Comparison of ENCODE assay signal across 1 cellular context in the genomic region with DNA sequence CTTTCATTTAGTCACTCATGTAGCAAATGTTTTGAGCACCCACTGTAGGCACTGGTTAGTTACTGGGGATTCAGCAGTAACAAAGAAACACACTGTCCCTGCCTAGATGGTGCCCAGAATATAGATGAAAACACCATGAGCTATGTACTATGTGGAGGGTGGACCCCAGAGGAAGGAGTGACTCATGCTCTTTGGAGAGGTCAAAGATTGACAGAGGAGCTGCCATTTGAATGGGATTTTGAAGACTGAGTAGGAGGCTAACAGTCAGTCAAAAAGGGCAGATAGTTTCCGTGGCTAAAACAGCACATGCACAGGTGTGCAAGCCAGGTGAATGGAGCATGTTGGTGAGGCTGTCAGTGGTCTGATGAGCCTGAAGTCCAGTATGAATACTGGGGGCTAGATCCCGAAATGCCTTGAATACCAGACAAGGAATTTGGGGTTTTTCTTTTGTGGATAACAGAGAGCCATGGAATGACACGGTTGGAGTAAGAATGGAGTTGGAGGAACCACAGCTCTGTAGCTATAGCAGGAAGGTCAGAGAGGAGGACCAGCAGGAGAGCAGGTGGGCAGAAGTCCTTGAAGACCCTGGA.
TF ChIP-seq lines count a peak whose summit lies in the region.

No MANE protein-coding gene starts in this region.

TF ChIP-seq in HepG2, 621 proteins besides CTCF, POLR2A, EP300 and RAD21 (continued from another document and continues in another):
- TF ChIP-seq SMAD9 (CRISPR knock-in tag; IDR thresholded peaks at IDR 0.05) = no peak
- TF ChIP-seq ZNF446 (CRISPR knock-in tag; IDR thresholded peaks at IDR 0.05) = no peak
- TF ChIP-seq SP4 (CRISPR knock-in tag; IDR thresholded peaks at IDR 0.05) = no peak
- 0 out of 2 replicates have a peak, but pooled peaks have one; percentile 41 for TF ChIP-seq ZNF607 (CRISPR knock-in tag; IDR thresholded peaks at IDR 0.05; ENCODE audit: borderline replicate concordance)
- no peak; the same call in 1 of the 2 replicates for TF ChIP-seq NR2F6 (IDR thresholded peaks at IDR 0.05)
- TF ChIP-seq NR2F6 (CRISPR knock-in tag; IDR thresholded peaks at IDR 0.05) = peak; percentile 57
- TF ChIP-seq ZC3H13 (CRISPR knock-in tag; IDR thresholded peaks at IDR 0.05) = no peak
- TF ChIP-seq, protein P1, sequence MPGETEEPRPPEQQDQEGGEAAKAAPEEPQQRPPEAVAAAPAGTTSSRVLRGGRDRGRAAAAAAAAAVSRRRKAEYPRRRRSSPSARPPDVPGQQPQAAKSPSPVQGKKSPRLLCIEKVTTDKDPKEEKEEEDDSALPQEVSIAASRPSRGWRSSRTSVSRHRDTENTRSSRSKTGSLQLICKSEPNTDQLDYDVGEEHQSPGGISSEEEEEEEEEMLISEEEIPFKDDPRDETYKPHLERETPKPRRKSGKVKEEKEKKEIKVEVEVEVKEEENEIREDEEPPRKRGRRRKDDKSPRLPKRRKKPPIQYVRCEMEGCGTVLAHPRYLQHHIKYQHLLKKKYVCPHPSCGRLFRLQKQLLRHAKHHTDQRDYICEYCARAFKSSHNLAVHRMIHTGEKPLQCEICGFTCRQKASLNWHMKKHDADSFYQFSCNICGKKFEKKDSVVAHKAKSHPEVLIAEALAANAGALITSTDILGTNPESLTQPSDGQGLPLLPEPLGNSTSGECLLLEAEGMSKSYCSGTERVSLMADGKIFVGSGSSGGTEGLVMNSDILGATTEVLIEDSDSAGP (CRISPR knock-in tag; IDR thresholded peaks at IDR 0.05; ENCODE audit: borderline replicate concordance) = no peak
- TF ChIP-seq, protein P2, sequence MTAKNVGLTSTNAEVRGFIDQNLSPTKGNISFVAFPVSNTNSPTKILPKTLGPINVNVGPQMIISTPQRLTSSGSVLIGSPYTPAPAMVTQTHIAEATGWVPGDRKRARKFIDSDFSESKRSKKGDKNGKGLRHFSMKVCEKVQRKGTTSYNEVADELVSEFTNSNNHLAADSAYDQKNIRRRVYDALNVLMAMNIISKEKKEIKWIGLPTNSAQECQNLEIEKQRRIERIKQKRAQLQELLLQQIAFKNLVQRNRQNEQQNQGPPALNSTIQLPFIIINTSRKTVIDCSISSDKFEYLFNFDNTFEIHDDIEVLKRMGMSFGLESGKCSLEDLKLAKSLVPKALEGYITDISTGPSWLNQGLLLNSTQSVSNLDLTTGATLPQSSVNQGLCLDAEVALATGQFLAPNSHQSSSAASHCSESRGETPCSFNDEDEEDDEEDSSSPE (CRISPR knock-in tag; IDR thresholded peaks at IDR 0.05) = no peak
- TF ChIP-seq ZSCAN22 (CRISPR knock-in tag; IDR thresholded peaks at IDR 0.05) = no peak
- TF ChIP-seq, protein P3, sequence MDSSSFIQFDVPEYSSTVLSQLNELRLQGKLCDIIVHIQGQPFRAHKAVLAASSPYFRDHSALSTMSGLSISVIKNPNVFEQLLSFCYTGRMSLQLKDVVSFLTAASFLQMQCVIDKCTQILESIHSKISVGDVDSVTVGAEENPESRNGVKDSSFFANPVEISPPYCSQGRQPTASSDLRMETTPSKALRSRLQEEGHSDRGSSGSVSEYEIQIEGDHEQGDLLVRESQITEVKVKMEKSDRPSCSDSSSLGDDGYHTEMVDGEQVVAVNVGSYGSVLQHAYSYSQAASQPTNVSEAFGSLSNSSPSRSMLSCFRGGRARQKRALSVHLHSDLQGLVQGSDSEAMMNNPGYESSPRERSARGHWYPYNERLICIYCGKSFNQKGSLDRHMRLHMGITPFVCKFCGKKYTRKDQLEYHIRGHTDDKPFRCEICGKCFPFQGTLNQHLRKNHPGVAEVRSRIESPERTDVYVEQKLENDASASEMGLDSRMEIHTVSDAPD (CRISPR knock-in tag; IDR thresholded peaks at IDR 0.05) = no peak
- TF ChIP-seq, protein P4, sequence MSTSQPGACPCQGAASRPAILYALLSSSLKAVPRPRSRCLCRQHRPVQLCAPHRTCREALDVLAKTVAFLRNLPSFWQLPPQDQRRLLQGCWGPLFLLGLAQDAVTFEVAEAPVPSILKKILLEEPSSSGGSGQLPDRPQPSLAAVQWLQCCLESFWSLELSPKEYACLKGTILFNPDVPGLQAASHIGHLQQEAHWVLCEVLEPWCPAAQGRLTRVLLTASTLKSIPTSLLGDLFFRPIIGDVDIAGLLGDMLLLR (CRISPR knock-in tag; IDR thresholded peaks at IDR 0.05) = no peak
- no peak for TF ChIP-seq ZFAT (CRISPR knock-in tag; conservative IDR thresholded peaks at IDR 0.05)
- TF ChIP-seq TAF15 (IDR thresholded peaks at IDR 0.05; ENCODE audit: low read depth, low read length, poor library complexity, severe bottlenecking) = no peak
- peak; percentile 96 for TF ChIP-seq FOSL2 (CRISPR knock-in tag; IDR thresholded peaks at IDR 0.05)
- TF ChIP-seq ZNF850 (CRISPR knock-in tag; conservative IDR thresholded peaks at IDR 0.05) = no peak
- no peak for TF ChIP-seq CBX2 (IDR thresholded peaks at IDR 0.05; ENCODE audit: low read depth, low read length)
- no peak for TF ChIP-seq CBX2 (CRISPR knock-in tag; IDR thresholded peaks at IDR 0.05; ENCODE audit: low read depth)
- TF ChIP-seq KLF12 (CRISPR knock-in tag; IDR thresholded peaks at IDR 0.05; ENCODE audit: borderline replicate concordance) = no peak
- TF ChIP-seq GFI1 (CRISPR knock-in tag; IDR thresholded peaks at IDR 0.05; ENCODE audit: borderline replicate concordance) = no peak
- TF ChIP-seq, protein P5, sequence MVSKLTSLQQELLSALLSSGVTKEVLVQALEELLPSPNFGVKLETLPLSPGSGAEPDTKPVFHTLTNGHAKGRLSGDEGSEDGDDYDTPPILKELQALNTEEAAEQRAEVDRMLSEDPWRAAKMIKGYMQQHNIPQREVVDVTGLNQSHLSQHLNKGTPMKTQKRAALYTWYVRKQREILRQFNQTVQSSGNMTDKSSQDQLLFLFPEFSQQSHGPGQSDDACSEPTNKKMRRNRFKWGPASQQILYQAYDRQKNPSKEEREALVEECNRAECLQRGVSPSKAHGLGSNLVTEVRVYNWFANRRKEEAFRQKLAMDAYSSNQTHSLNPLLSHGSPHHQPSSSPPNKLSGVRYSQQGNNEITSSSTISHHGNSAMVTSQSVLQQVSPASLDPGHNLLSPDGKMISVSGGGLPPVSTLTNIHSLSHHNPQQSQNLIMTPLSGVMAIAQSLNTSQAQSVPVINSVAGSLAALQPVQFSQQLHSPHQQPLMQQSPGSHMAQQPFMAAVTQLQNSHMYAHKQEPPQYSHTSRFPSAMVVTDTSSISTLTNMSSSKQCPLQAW (CRISPR knock-in tag; IDR thresholded peaks at IDR 0.05) = peak; percentile 51
- TF ChIP-seq ETV5 (CRISPR knock-in tag; IDR thresholded peaks at IDR 0.05; ENCODE audit: borderline replicate concordance) = peak; percentile 22; the same call in 1 of the 2 replicates
- TF ChIP-seq, protein P6, sequence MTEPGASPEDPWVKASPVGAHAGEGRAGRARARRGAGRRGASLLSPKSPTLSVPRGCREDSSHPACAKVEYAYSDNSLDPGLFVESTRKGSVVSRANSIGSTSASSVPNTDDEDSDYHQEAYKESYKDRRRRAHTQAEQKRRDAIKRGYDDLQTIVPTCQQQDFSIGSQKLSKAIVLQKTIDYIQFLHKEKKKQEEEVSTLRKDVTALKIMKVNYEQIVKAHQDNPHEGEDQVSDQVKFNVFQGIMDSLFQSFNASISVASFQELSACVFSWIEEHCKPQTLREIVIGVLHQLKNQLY (CRISPR knock-in tag; IDR thresholded peaks at IDR 0.05) = 0 out of 2 replicates have a peak, but pooled peaks have one; percentile 18
- no peak for TF ChIP-seq ZNF331 (CRISPR knock-in tag; IDR thresholded peaks at IDR 0.05)
- no peak for TF ChIP-seq PAX8 (CRISPR knock-in tag; IDR thresholded peaks at IDR 0.05; ENCODE audit: borderline replicate concordance)
- no peak for TF ChIP-seq ZNF256 (CRISPR knock-in tag; conservative IDR thresholded peaks at IDR 0.05)
- TF ChIP-seq, protein P7, sequence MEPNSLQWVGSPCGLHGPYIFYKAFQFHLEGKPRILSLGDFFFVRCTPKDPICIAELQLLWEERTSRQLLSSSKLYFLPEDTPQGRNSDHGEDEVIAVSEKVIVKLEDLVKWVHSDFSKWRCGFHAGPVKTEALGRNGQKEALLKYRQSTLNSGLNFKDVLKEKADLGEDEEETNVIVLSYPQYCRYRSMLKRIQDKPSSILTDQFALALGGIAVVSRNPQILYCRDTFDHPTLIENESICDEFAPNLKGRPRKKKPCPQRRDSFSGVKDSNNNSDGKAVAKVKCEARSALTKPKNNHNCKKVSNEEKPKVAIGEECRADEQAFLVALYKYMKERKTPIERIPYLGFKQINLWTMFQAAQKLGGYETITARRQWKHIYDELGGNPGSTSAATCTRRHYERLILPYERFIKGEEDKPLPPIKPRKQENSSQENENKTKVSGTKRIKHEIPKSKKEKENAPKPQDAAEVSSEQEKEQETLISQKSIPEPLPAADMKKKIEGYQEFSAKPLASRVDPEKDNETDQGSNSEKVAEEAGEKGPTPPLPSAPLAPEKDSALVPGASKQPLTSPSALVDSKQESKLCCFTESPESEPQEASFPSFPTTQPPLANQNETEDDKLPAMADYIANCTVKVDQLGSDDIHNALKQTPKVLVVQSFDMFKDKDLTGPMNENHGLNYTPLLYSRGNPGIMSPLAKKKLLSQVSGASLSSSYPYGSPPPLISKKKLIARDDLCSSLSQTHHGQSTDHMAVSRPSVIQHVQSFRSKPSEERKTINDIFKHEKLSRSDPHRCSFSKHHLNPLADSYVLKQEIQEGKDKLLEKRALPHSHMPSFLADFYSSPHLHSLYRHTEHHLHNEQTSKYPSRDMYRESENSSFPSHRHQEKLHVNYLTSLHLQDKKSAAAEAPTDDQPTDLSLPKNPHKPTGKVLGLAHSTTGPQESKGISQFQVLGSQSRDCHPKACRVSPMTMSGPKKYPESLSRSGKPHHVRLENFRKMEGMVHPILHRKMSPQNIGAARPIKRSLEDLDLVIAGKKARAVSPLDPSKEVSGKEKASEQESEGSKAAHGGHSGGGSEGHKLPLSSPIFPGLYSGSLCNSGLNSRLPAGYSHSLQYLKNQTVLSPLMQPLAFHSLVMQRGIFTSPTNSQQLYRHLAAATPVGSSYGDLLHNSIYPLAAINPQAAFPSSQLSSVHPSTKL (CRISPR knock-in tag; IDR thresholded peaks at IDR 0.05) = peak; percentile 75
- peak; percentile 72 for TF ChIP-seq XRCC5 (optimal IDR thresholded peaks at IDR 0.05; ENCODE audit: low read length)
- no peak for TF ChIP-seq ZEB1 (IDR thresholded peaks at IDR 0.05; ENCODE audit: insufficient replicate concordance, low read depth)
- TF ChIP-seq ZNF501 (CRISPR knock-in tag; IDR thresholded peaks at IDR 0.05) = no peak
- TF ChIP-seq ZNF333 (CRISPR knock-in tag; IDR thresholded peaks at IDR 0.05; ENCODE audit: borderline replicate concordance) = no peak
- peak; percentile 15; the same call in 1 of the 2 replicates for TF ChIP-seq RXRA (CRISPR knock-in tag; IDR thresholded peaks at IDR 0.05)
- TF ChIP-seq ZNF12 (CRISPR knock-in tag; IDR thresholded peaks at IDR 0.05) = 0 out of 2 replicates have a peak, but pooled peaks have one; percentile 10
- TF ChIP-seq, protein P8, sequence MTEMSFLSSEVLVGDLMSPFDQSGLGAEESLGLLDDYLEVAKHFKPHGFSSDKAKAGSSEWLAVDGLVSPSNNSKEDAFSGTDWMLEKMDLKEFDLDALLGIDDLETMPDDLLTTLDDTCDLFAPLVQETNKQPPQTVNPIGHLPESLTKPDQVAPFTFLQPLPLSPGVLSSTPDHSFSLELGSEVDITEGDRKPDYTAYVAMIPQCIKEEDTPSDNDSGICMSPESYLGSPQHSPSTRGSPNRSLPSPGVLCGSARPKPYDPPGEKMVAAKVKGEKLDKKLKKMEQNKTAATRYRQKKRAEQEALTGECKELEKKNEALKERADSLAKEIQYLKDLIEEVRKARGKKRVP (CRISPR knock-in tag; IDR thresholded peaks at IDR 0.05) = no peak
- no peak for TF ChIP-seq POLR2AphosphoS2 (IDR thresholded peaks at IDR 0.05; ENCODE audit: low read depth, low read length)
- TF ChIP-seq KDM3A (CRISPR knock-in tag; IDR thresholded peaks at IDR 0.05; ENCODE audit: low read depth) = no peak
- 0 out of 2 replicates have a peak, but pooled peaks have one; percentile 32 for TF ChIP-seq POGZ (CRISPR knock-in tag; IDR thresholded peaks at IDR 0.05)
- TF ChIP-seq ZNF10 (CRISPR knock-in tag; IDR thresholded peaks at IDR 0.05; ENCODE audit: borderline replicate concordance, low read depth) = no peak
- TF ChIP-seq BORCS8-MEF2B (CRISPR knock-in tag; IDR thresholded peaks at IDR 0.05) = no peak
- TF ChIP-seq ZNF772 (CRISPR knock-in tag; IDR thresholded peaks at IDR 0.05) = no peak
- 0 out of 2 replicates have a peak, but pooled peaks have one; percentile 51 for TF ChIP-seq MIER3 (CRISPR knock-in tag; IDR thresholded peaks at IDR 0.05; ENCODE audit: borderline replicate concordance)
- TF ChIP-seq, protein P9, sequence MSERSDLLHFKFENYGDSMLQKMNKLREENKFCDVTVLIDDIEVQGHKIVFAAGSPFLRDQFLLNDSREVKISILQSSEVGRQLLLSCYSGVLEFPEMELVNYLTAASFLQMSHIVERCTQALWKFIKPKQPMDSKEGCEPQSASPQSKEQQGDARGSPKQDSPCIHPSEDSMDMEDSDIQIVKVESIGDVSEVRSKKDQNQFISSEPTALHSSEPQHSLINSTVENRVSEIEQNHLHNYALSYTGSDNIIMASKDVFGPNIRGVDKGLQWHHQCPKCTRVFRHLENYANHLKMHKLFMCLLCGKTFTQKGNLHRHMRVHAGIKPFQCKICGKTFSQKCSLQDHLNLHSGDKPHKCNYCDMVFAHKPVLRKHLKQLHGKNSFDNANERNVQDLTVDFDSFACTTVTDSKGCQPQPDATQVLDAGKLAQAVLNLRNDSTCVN (CRISPR knock-in tag; IDR thresholded peaks at IDR 0.05; ENCODE audit: borderline replicate concordance) = no peak
- TF ChIP-seq ZNF317 (CRISPR knock-in tag; IDR thresholded peaks at IDR 0.05) = 0 out of 2 replicates have a peak, but pooled peaks have one; percentile 51
- TF ChIP-seq TAF1 (CRISPR knock-in tag; IDR thresholded peaks at IDR 0.05) = no peak
- TF ChIP-seq ZNF430 (CRISPR knock-in tag; IDR thresholded peaks at IDR 0.05) = no peak
- TF ChIP-seq, protein P10, sequence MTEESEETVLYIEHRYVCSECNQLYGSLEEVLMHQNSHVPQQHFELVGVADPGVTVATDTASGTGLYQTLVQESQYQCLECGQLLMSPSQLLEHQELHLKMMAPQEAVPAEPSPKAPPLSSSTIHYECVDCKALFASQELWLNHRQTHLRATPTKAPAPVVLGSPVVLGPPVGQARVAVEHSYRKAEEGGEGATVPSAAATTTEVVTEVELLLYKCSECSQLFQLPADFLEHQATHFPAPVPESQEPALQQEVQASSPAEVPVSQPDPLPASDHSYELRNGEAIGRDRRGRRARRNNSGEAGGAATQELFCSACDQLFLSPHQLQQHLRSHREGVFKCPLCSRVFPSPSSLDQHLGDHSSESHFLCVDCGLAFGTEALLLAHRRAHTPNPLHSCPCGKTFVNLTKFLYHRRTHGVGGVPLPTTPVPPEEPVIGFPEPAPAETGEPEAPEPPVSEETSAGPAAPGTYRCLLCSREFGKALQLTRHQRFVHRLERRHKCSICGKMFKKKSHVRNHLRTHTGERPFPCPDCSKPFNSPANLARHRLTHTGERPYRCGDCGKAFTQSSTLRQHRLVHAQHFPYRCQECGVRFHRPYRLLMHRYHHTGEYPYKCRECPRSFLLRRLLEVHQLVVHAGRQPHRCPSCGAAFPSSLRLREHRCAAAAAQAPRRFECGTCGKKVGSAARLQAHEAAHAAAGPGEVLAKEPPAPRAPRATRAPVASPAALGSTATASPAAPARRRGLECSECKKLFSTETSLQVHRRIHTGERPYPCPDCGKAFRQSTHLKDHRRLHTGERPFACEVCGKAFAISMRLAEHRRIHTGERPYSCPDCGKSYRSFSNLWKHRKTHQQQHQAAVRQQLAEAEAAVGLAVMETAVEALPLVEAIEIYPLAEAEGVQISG (CRISPR knock-in tag; IDR thresholded peaks at IDR 0.05) = no peak
- TF ChIP-seq ZNF235 (CRISPR knock-in tag; IDR thresholded peaks at IDR 0.05; ENCODE audit: borderline replicate concordance) = no peak
- TF ChIP-seq KAT8 (CRISPR knock-in tag; IDR thresholded peaks at IDR 0.05) = 0 out of 2 replicates have a peak, but pooled peaks have one; percentile 39
- TF ChIP-seq PCBP1 (IDR thresholded peaks at IDR 0.05; ENCODE audit: borderline replicate concordance, low read depth, low read length) = no peak
